Comparison of ENCODE assay signal across 8 cellular contexts in the genomic region with DNA sequence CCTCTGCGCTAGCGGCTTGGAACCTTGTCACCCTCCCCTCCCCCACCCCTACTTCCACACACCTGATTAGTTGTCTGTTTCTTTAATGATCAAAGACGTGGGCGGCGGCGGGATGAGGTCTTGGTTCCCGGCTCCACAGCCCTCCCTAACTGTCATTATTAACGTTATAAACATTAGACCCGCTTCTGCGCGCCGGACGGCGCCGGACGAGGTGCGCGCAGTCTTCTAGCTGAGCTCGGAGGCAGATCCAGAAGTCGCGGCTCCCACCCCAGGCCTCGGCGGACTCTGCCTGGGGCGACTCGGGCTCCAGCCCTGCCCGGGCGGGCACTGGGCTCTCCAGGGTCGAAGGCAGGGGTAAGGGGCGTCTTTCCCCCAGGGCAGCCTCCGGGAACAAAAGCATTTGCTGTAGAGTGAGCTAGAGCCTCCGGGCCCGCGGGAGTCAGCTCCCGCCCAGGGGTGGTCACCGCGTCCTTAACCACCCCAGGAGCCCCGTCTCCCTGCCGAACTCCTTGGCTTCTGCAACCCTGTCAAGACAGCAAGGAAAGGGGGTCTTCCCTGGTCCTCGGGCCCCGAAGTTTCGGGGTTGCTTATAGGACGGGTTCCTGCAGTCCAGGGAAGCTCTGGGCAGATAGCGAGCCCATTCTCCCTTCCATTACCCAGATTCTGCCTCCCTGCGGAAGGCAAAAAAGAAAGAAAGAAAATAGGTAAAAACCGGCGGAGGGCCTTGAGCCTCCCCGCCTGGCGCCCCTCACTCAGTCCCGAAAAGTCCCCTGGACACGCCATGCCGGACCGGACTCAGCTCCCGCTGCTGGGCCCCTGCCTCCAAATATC. TPM values are rescaled to one million over a fixed set of nuclear protein-coding genes. Genes with fewer than 3 reads are reported as not detected.
A peak's percentile ranks its signal among the peaks of the same experiment; 100 is the strongest.
DNase-seq lines count a peak whose midpoint lies in the region; TF ChIP-seq lines count a peak whose summit lies in the region.

No MANE protein-coding gene starts in this region.

- H3K9me3 ChIP-seq in Caco-2 (no peaks in the 10 kb centered on the region), neuronal stem cell (replicated peaks in 1 of 2; ENCODE audit: control insufficient read depth in 2 of 2, insufficient read depth in 1 of 2, low read depth in 1 of 2, low read length in 2 of 2) (peaks cover 16 to 18% of the 10 kb centered on the region in 2 donors)

- H2BK12ac ChIP-seq in neuronal stem cell (ENCODE audit: low read length): no peak overlapping the region

- H3K4me1 ChIP-seq in Caco-2 (no peaks in the 10 kb centered on the region), neuronal stem cell (ENCODE audit: control insufficient read depth in 2 of 2, insufficient read depth in 1 of 2, low read depth in 1 of 2, low read length in 2 of 2) (peaks cover 26 to 33% of the 10 kb centered on the region in 2 donors)

- no peaks in the 10 kb centered on the region for H3K4me1 Mint-ChIP-seq in Caco-2 (ENCODE audit: low read depth, unreplicated experiment)

- H3K23ac ChIP-seq in neuronal stem cell (ENCODE audit: low read depth, low read length, poor library complexity): no peak overlapping the region

- H2BK5ac ChIP-seq in neuronal stem cell (ENCODE audit: low read length): no peak overlapping the region

- H3K36me3 Mint-ChIP-seq in Caco-2 (ENCODE audit: insufficient read depth, unreplicated experiment): no peaks in the 10 kb centered on the region

- H2BK120ac ChIP-seq in neuronal stem cell (ENCODE audit: low read depth, low read length): no peak overlapping the region

- WGBS in neuronal stem cell (ENCODE audit: extremely low coverage in 2 of 2, insufficient read length in 2 of 2, insufficient replicate concordance in 1 of 2), 2 donors: no CpG with 5 or more reads among the region's 53 CpGs

- no peak overlapping the region for H4K8ac ChIP-seq in neuronal stem cell (ENCODE audit: low read depth, low read length)

- H3K27ac ChIP-seq in neuronal stem cell (replicated peaks; ENCODE audit: low read length) (no peak overlapping the region), substantia nigra (ENCODE audit: low read depth, low read length, poor library complexity, severe bottlenecking) (no peak overlapping the region)

- H3K9me3 Mint-ChIP-seq in Caco-2 (ENCODE audit: unreplicated experiment): no peaks in the 10 kb centered on the region

- peak overlapping the region; percentile 91 for H3K18ac ChIP-seq in neuronal stem cell (ENCODE audit: low read length)

- H3K27me3 Mint-ChIP-seq in Caco-2 (ENCODE audit: insufficient read depth, unreplicated experiment): peaks cover 51% of the 10 kb centered on the region

- CTCF ChIA-PET in Caco-2 (lab: Charles Lee): interaction anchor here (0.6 to 2.4 kb wide), 4 partner anchors 16 to 188 kb away, joined by 3 to 22 read pairs (median 6); no protein-coding TSS in a partner anchor

- TF ChIP-seq CTCF in Caco-2 (IDR thresholded peaks at IDR 0.05; ENCODE audit: insufficient read depth in 1 of 2, low read depth in 1 of 2, low read length in 1 of 2, severe bottlenecking in 1 of 2, unreplicated experiment in 1 of 2): no peak
- TF ChIP-seq CTCF in epithelial cell of proximal tubule (conservative IDR thresholded peaks at IDR 0.05; ENCODE audit: low read depth, low read length): no peak

- H3K4me2 ChIP-seq in neuronal stem cell (ENCODE audit: insufficient read depth, low read length, poor library complexity, severe bottlenecking): peak overlapping the region; percentile 82

- H3K36me3 ChIP-seq in Caco-2 (ENCODE audit: control insufficient read depth, insufficient read depth, low read length) (no peaks in the 10 kb centered on the region), neuronal stem cell (replicated peaks in 1 of 2; ENCODE audit: control insufficient read depth in 2 of 2, insufficient read depth in 2 of 2, low read length in 2 of 2) (no peaks in the 10 kb centered on the region)

- H4K91ac ChIP-seq in neuronal stem cell (ENCODE audit: low read depth, low read length, poor library complexity): no peak overlapping the region

- POLR2A ChIA-PET in Caco-2 (lab: Charles Lee): no interaction called here

- H3K4me3 ChIP-seq in Caco-2 (ENCODE audit: low read depth, low read length) (no peak overlapping the region), epithelial cell of proximal tubule (ENCODE audit: low read depth, low read length) (peak overlapping the region; percentile 27), neuronal stem cell (ENCODE audit: low read length in 2 of 2) (peak overlapping the region; percentile 23 to 48)

- no peak overlapping the region for H3K9ac ChIP-seq in neuronal stem cell (ENCODE audit: low read depth, low read length, poor library complexity)

- DNase-seq in Caco-2 (no peak), NCI-H69 (lab: John Stamatoyannopoulos, UW) (peak; percentile 82), epithelial cell of proximal tubule (ENCODE audit: low read depth) (no peak), neuronal stem cell (ENCODE audit: low spot score) (no peak), T-helper 9 cell (no peak), NCI-H1105 (lab: John Stamatoyannopoulos, UW) (no peak), substantia nigra (lab: John Stamatoyannopoulos, UW) (no peak), DMS153 treated with DMSO at 0.1 percent for 48 hours (lab: John Stamatoyannopoulos, UW; ENCODE audit: unreplicated experiment) (no peak)

- H2AK5ac ChIP-seq in neuronal stem cell (ENCODE audit: low read depth, low read length): peak overlapping the region; percentile 91

- intact Hi-C loops in Caco-2 (cut with micrococcal nuclease; ENCODE audit: unreplicated experiment): loop anchor here (1.0 kb wide), 3 partner anchors 175 to 194 kb away; no protein-coding TSS in a partner anchor

- H3K4me3 Mint-ChIP-seq in Caco-2 (ENCODE audit: unreplicated experiment): peak overlapping the region; percentile 45

- H3K27me3 ChIP-seq in Caco-2 (replicated peaks; ENCODE audit: control insufficient read depth, insufficient read depth, low read length) (peaks cover 4% of the 10 kb centered on the region), neuronal stem cell (ENCODE audit: control insufficient read depth in 3 of 3, insufficient read depth in 3 of 3, low read depth in 1 of 3, low read length in 3 of 3) (peaks cover 49 to 63% (median 55%) of the 10 kb centered on the region in 3 experiments)

- H2AFZ ChIP-seq in neuronal stem cell (ENCODE audit: low read length): peak overlapping the region; percentile 90

- H3K79me1 ChIP-seq in neuronal stem cell (ENCODE audit: low read depth, low read length): peaks cover 4% of the 10 kb centered on the region

- H3K27ac Mint-ChIP-seq in Caco-2 (ENCODE audit: unreplicated experiment): no peak overlapping the region

- H3K4ac ChIP-seq in neuronal stem cell (ENCODE audit: low read length): no peak overlapping the region

- no TSS peak for BruUV-seq in Caco-2 (replicated peaks; lab: Mats Ljungman, UMichigan)

- H3K14ac ChIP-seq in neuronal stem cell (ENCODE audit: low read length): no peak overlapping the region

- H2BK15ac ChIP-seq in neuronal stem cell (ENCODE audit: low read length): peak overlapping the region; percentile 19

RNA-seq across cellular contexts. Expression of gene ISLR2, which starts 2.2 kb away (rescaled TPM):
- not detected in 2 replicates for total RNA-seq in Caco-2 (2022)
- not detected in 2 replicates for total RNA-seq in epithelial cell of proximal tubule
- 0.10 TPM for polyA plus RNA-seq in neuronal stem cell (2013, experiment 1 of 2)
- polyA plus RNA-seq in neuronal stem cell (2013, experiment 2 of 2): 0.17 TPM

RNA-seq across cellular contexts. Expression of gene ISLR, which starts 45.3 kb away (rescaled TPM):
- total RNA-seq in Caco-2 (2022): not detected in 2 replicates
- not detected in 2 replicates for total RNA-seq in epithelial cell of proximal tubule
- polyA plus RNA-seq in neuronal stem cell (2013, experiment 1 of 2): 0.56 TPM
- polyA plus RNA-seq in neuronal stem cell (2013, experiment 2 of 2): 0.73 TPM

RNA-seq across cellular contexts. Expression of gene GOLGA6A, which starts 45.8 kb away (rescaled TPM):
- total RNA-seq in Caco-2 (2022) (not detected in 2 replicates), epithelial cell of proximal tubule (not detected in 2 replicates)
- polyA plus RNA-seq in neuronal stem cell (2013, experiment 1 of 2): 0.15 TPM
- polyA plus RNA-seq in neuronal stem cell (2013, experiment 2 of 2): 0.10 TPM
